Comparison of ENCODE assay signal across 1 cellular context in the genomic region with DNA sequence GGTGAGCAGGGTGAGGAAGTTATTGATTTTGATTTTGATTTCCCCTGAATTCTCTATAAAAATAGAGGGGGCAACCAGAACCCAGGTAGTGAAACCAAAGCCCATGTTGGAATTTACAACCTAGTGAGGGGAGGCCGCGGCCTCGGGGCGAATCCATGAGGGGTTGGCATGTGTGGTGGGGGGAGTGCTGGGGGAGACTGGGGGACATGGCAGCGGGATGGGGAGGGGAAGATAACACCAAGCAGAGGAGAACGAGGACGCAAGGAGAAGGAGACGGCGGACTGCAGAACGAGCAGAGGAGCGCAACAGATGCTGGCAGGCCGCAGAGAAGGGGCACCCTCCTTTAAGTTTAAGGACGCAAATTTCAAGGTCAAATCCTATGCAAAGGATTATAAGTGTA.
TF ChIP-seq lines count a peak whose summit lies in the region.

No MANE protein-coding gene starts in this region.

TF ChIP-seq in K562, 482 proteins besides CTCF, POLR2A, EP300 and RAD21 (continued from another document):
- TF ChIP-seq, protein P1, sequence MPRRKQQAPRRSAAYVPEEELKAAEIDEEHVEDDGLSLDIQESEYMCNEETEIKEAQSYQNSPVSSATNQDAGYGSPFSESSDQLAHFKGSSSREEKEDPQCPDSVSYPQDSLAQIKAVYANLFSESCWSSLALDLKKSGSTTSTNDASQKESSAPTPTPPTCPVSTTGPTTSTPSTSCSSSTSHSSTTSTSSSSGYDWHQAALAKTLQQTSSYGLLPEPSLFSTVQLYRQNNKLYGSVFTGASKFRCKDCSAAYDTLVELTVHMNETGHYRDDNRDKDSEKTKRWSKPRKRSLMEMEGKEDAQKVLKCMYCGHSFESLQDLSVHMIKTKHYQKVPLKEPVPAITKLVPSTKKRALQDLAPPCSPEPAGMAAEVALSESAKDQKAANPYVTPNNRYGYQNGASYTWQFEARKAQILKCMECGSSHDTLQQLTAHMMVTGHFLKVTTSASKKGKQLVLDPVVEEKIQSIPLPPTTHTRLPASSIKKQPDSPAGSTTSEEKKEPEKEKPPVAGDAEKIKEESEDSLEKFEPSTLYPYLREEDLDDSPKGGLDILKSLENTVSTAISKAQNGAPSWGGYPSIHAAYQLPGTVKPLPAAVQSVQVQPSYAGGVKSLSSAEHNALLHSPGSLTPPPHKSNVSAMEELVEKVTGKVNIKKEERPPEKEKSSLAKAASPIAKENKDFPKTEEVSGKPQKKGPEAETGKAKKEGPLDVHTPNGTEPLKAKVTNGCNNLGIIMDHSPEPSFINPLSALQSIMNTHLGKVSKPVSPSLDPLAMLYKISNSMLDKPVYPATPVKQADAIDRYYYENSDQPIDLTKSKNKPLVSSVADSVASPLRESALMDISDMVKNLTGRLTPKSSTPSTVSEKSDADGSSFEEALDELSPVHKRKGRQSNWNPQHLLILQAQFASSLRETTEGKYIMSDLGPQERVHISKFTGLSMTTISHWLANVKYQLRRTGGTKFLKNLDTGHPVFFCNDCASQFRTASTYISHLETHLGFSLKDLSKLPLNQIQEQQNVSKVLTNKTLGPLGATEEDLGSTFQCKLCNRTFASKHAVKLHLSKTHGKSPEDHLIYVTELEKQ (CRISPR knock-in tag; IDR thresholded peaks at IDR 0.05): no peak
- TF ChIP-seq SMARCA4 (IDR thresholded peaks at IDR 0.05) (no peak), BHLHE40 (IDR thresholded peaks at IDR 0.05; ENCODE audit: low read length) (0 out of 2 replicates have a peak, but pooled peaks have one; percentile 17)
TF ChIP-seq in K562: peak in this region for 1.
